Comparison of ENCODE assay signal across 9 cellular contexts in genomic region chr15:68789921-68790575, GRCh38. TPM values are rescaled to one million over a fixed set of nuclear protein-coding genes. Genes with fewer than 3 reads are reported as not detected.
A peak's percentile ranks its signal among the peaks of the same experiment; 100 is the strongest.
DNase-seq lines count a peak whose midpoint lies in the region; ATAC-seq and TF ChIP-seq lines count a peak whose summit lies in the region.
"Had no signal": no experiment of that assay in that cellular context is flagged by ENCODE, and none has a peak within 500 bp of the region (broad histone marks: within the 10 kb centered on the region; RNA-seq: fewer than 3 reads in every experiment).

No MANE protein-coding gene starts in this region.

- TF ChIP-seq CTCF in endodermal cell (conservative IDR thresholded peaks at IDR 0.05) (no peak), coronary artery (IDR thresholded peaks at IDR 0.05) (no peak)

- no peaks in the 10 kb centered on the region for H3K9me3 ChIP-seq in BLaER1 treated with 17β-estradiol and CSF1 and Interleukin-3, amounts not matched to agents 10 nM and 100 nM (replicated peaks in 1 of 11)
- H3K9me3 ChIP-seq in KOPT-K1 (ENCODE audit: insufficient read depth, low read length, poor library complexity, severe bottlenecking) = no peaks in the 10 kb centered on the region
- no peaks in the 10 kb centered on the region for H3K9me3 ChIP-seq in endodermal cell (ENCODE audit: control insufficient read depth, low read length)

- peaks cover 85 to 100% (median 99%) of the 10 kb centered on the region in 11 experiments; a peak in 21 of 22 replicates for H4K20me1 ChIP-seq in BLaER1 treated with 17β-estradiol and CSF1 and Interleukin-3, amounts not matched to agents 10 nM and 100 nM

- H3K4me2 ChIP-seq in BLaER1 treated with 17β-estradiol and CSF1 and Interleukin-3, amounts not matched to agents 10 nM and 100 nM = peak overlapping the region; percentile 80 to 97 (median 91)

- peak overlapping the region; percentile 50 to 72 (median 62); a peak in 20 of 22 replicates for H3K9ac ChIP-seq in BLaER1 treated with 17β-estradiol and CSF1 and Interleukin-3, amounts not matched to agents 10 nM and 100 nM
- no peak overlapping the region for H3K9ac ChIP-seq in endodermal cell (ENCODE audit: extremely low read depth, low read length, poor library complexity, severe bottlenecking)

- H3K4me1 Mint-ChIP-seq in endodermal cell = peaks cover 87% of the 10 kb centered on the region
- H3K4me1 Mint-ChIP-seq in natural killer cell treated with Interleukin-12 subunit alpha and Interleukin-12 subunit beta and Interleukin-15 and Interleukin-18, amount 100 ng/mL, for 72 hours (ENCODE audit: low read depth in 2 of 2) = peaks cover 83 to 84% of the 10 kb centered on the region in 2 donors

- 75 to 77% methylated on average over 6 to 12 of the region's 12 CpGs for WGBS in endodermal cell (ENCODE audit: insufficient coverage in 1 of 2, insufficient read length in 1 of 2), 2 experiments

- no peaks in the 10 kb centered on the region for H3K27me3 ChIP-seq in BLaER1 treated with 17β-estradiol and CSF1 and Interleukin-3, amounts not matched to agents 10 nM and 100 nM
- no peaks in the 10 kb centered on the region for H3K27me3 ChIP-seq in endodermal cell (ENCODE audit: control insufficient read depth, insufficient read depth, low read length, poor library complexity, severe bottlenecking)

- peak overlapping the region in 7 of 10 experiments; percentile 1 to 41 (median 28); a peak in 12 of 20 replicates for H3K4me3 ChIP-seq in BLaER1 treated with 17β-estradiol and CSF1 and Interleukin-3, amounts not matched to agents 10 nM and 100 nM
- H3K4me3 ChIP-seq in endodermal cell (ENCODE audit: low read length) = no peak overlapping the region
- no peak overlapping the region for H3K4me3 ChIP-seq in coronary artery

- H3K36me3 Mint-ChIP-seq in endodermal cell (ENCODE audit: low read depth) = peaks cover 39% of the 10 kb centered on the region
- H3K36me3 Mint-ChIP-seq in natural killer cell treated with Interleukin-12 subunit alpha and Interleukin-12 subunit beta and Interleukin-15 and Interleukin-18, amount 100 ng/mL, for 72 hours = peaks cover 9% of the 10 kb centered on the region

- H3K27ac ChIP-seq in BLaER1 treated with 17β-estradiol and CSF1 and Interleukin-3, amounts not matched to agents 10 nM and 100 nM = peak overlapping the region; percentile 45 to 79 (median 71); a peak in 21 of 22 replicates
- H3K27ac ChIP-seq in KOPT-K1 (ENCODE audit: low read depth, low read length, poor library complexity, severe bottlenecking) (peak overlapping the region; percentile 36), endodermal cell (ENCODE audit: low read depth, low read length) (peak overlapping the region; percentile 10), coronary artery (peak overlapping the region in 1 of 2 donors; percentile 15)

- no peaks in the 10 kb centered on the region for H3K27me3 Mint-ChIP-seq in endodermal cell (ENCODE audit: insufficient read depth)
- no peaks in the 10 kb centered on the region for H3K27me3 Mint-ChIP-seq in natural killer cell treated with Interleukin-12 subunit alpha and Interleukin-12 subunit beta and Interleukin-15 and Interleukin-18, amount 100 ng/mL, for 72 hours
- H3K27me3 Mint-ChIP-seq: activated CD8-positive, alpha-beta memory T cell treated with anti-CD3 and anti-CD28 coated beads, Interleukin-2, amount 10 ng/mL, durations not matched to agents 7 days and 5 days had no signal

- no peaks in the 10 kb centered on the region for H3K9me3 Mint-ChIP-seq in endodermal cell
- peaks cover 3% of the 10 kb centered on the region for H3K9me3 Mint-ChIP-seq in natural killer cell treated with Interleukin-12 subunit alpha and Interleukin-12 subunit beta and Interleukin-15 and Interleukin-18, amount 100 ng/mL, for 72 hours

- H3K4me1 ChIP-seq in BLaER1 treated with 17β-estradiol and CSF1 and Interleukin-3, amounts not matched to agents 10 nM and 100 nM = peaks cover 86 to 100% (median 100%) of the 10 kb centered on the region in 10 experiments
- H3K4me1 ChIP-seq in endodermal cell (ENCODE audit: control insufficient read depth, insufficient read depth, low read length) = peaks cover 49% of the 10 kb centered on the region

- DNase-seq in endodermal cell (peak; percentile 78), NCI-H446 treated with DMSO at 0.1 percent for 48 hours (lab: John Stamatoyannopoulos, UW) (no peak), coronary artery (ENCODE audit: low spot score) (no peak)
- no peak for DNase-seq in natural killer cell treated with Interleukin-12 subunit alpha and Interleukin-12 subunit beta and Interleukin-15 and Interleukin-18, amount 100 ng/mL, for 72 hours (ENCODE audit: low spot score)
- no peak for DNase-seq in stimulated activated CD4-positive, alpha-beta T cell treated with anti-CD3 and anti-CD28 coated beads, Interleukin-2, amount 100 ng/mL, for 48 hours
- DNase-seq: activated CD8-positive, alpha-beta memory T cell treated with anti-CD3 and anti-CD28 coated beads, Interleukin-2, amount 10 ng/mL, durations not matched to agents 7 days and 5 days had no signal

- no peak for ATAC-seq in natural killer cell treated with Interleukin-12 subunit alpha and Interleukin-12 subunit beta and Interleukin-15 and Interleukin-18, amount 100 ng/mL, for 72 hours
- no peak for ATAC-seq in HG03354 (IDR thresholded peaks at IDR 0.05; ENCODE audit: poor library complexity, severe bottlenecking, unreplicated experiment)
- ATAC-seq: activated CD8-positive, alpha-beta memory T cell treated with anti-CD3 and anti-CD28 coated beads, Interleukin-2, amount 10 ng/mL, durations not matched to agents 7 days and 5 days had no signal

- peaks cover 25 to 76% (median 58%) of the 10 kb centered on the region in 11 experiments for H3K36me3 ChIP-seq in BLaER1 treated with 17β-estradiol and CSF1 and Interleukin-3, amounts not matched to agents 10 nM and 100 nM
- H3K36me3 ChIP-seq in KOPT-K1 (ENCODE audit: insufficient read depth, low read length) (peaks cover 74% of the 10 kb centered on the region), endodermal cell (ENCODE audit: control insufficient read depth, insufficient read depth, low read length) (peaks cover 56% of the 10 kb centered on the region)

- H3K27ac Mint-ChIP-seq in endodermal cell = peak overlapping the region; percentile 78
- H3K27ac Mint-ChIP-seq in natural killer cell treated with Interleukin-12 subunit alpha and Interleukin-12 subunit beta and Interleukin-15 and Interleukin-18, amount 100 ng/mL, for 72 hours = peak overlapping the region; percentile 95 to 100

- peak overlapping the region; percentile 20 for H3K4me3 Mint-ChIP-seq in endodermal cell
- H3K4me3 Mint-ChIP-seq in natural killer cell treated with Interleukin-12 subunit alpha and Interleukin-12 subunit beta and Interleukin-15 and Interleukin-18, amount 100 ng/mL, for 72 hours = peak overlapping the region; percentile 91
- H3K4me3 Mint-ChIP-seq: activated CD8-positive, alpha-beta memory T cell treated with anti-CD3 and anti-CD28 coated beads, Interleukin-2, amount 10 ng/mL, durations not matched to agents 7 days and 5 days had no signal

RNA-seq across cellular contexts. Expression of gene ANP32A, which starts 30.6 kb away (rescaled TPM):
- total RNA-seq in endodermal cell = 100 to 1,000 TPM; 346 to 385 TPM
- 302 TPM for polyA plus RNA-seq in endodermal cell (2013, experiment 1 of 2)
- polyA plus RNA-seq in endodermal cell (2013, experiment 2 of 2) = 289 TPM
- total RNA-seq in natural killer cell treated with Interleukin-12 subunit alpha and Interleukin-12 subunit beta and Interleukin-15 and Interleukin-18, amount 100 ng/mL, for 72 hours = 100 to 1,000 TPM; 208 to 278 TPM

Comparison
In these comparisons a context has a peak if more than half of its experiments do, and no peak if none do; other contexts are left out.
1. H3K4me3 ChIP-seq: peak in BLaER1 treated with 17β-estradiol and CSF1 and Interleukin-3, amounts not matched to agents 10 nM and 100 nM (7 of 10); none in endodermal cell (single experiment) and coronary artery (single experiment).